9 cellular contexts compared by ENCODE assay signal in the genomic region with DNA sequence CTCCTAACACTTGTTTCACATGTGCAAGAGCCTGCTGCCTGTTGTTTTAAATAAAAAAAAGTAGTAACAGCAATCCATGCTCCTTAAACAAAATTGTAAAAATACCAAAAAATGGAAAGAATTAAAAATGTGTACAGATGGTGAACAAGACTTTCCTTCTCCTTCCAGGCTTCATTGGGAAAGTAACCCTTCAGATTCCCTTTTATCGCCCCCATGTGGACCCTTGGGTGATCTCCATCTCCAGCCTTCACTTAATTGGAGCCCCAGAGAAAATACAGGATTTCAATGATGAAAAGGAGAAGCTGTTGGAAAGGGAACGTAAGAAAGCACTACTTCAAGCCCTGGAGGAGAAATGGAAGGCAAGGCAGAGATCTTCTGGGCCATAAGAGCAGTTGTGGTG. TPM values are rescaled to one million over a fixed set of nuclear protein-coding genes. Genes with fewer than 3 reads are reported as not detected.
DNase-seq lines count a peak whose midpoint lies in the region; ATAC-seq and TF ChIP-seq lines count a peak whose summit lies in the region.
"Had no signal": no experiment of that assay in that cellular context is flagged by ENCODE, and none has a peak within 500 bp of the region (broad histone marks: within the 10 kb centered on the region; RNA-seq: fewer than 3 reads in every experiment).

No MANE protein-coding gene starts in this region.

- peak; percentile 49 for TF ChIP-seq CTCF in HFF-Myc (IDR thresholded peaks at IDR 0.05; ENCODE audit: low read depth, low read length, missing control alignments)
- TF ChIP-seq CTCF in astrocyte of the spinal cord (IDR thresholded peaks at IDR 0.05; ENCODE audit: low read depth, low read length), result peak; percentile 45
- TF ChIP-seq CTCF in dorsolateral prefrontal cortex (IDR thresholded peaks at IDR 0.05 in 54 of 56, conservative IDR thresholded peaks at IDR 0.05 in 2 of 56; ENCODE audit: low read depth in 1 of 56, partially characterized antibody in 56 of 56), result peak in 7 of 56 donors; percentile 9 to 26 (median 16)

- DNase-seq in DMS53 (lab: John Stamatoyannopoulos, UW), result peak; percentile 10
- DNase-seq in DMS53 treated with DMSO at 0.1 percent for 48 hours (lab: John Stamatoyannopoulos, UW; ENCODE audit: unreplicated experiment), result no peak
- no peak for DNase-seq in HFF-Myc (ENCODE audit: extremely low read depth, low read depth)
- DNase-seq in astrocyte of the spinal cord (ENCODE audit: low read depth, low spot score), result no peak
- DNase-seq in lung microvascular endothelial cell (ENCODE audit: low read depth in 2 of 2), result peak; percentile 8 to 29
- DNase-seq in dorsolateral prefrontal cortex, result no peak
- DNase-seq in GM03348 (ENCODE audit: low spot score), result no peak
- DNase-seq: MV-4-11 had no signal

- no peak for ATAC-seq in GM18868 (IDR thresholded peaks at IDR 0.05; ENCODE audit: unreplicated experiment)

- no peak overlapping the region for H3K4me3 ChIP-seq in HFF-Myc (replicated peaks; ENCODE audit: low read depth, low read length)
- no peak overlapping the region for H3K4me3 ChIP-seq in astrocyte of the spinal cord (ENCODE audit: low read depth, low read length)
- H3K4me3 ChIP-seq in dorsolateral prefrontal cortex, result no peak overlapping the region

- intact Hi-C loops in dorsolateral prefrontal cortex (cut with DNase I), result no loop called here

- no peaks in the 10 kb centered on the region for H3K27me3 ChIP-seq in dorsolateral prefrontal cortex

- no peak overlapping the region for H3K27ac ChIP-seq in dorsolateral prefrontal cortex

- in situ Hi-C loops in astrocyte of the spinal cord (cut with HindIII; ENCODE audit: low sequenced_read_pairs), result no loop called here

RNA-seq across cellular contexts. Expression of gene VPS13D, which starts 14.2 kb away (rescaled TPM):
- total RNA-seq in lung microvascular endothelial cell (20.9 and 28.8 TPM in 2 replicates), dorsolateral prefrontal cortex (100 to 1,000 TPM in 119 of 120 experiments, 10 to 100 TPM in 1; 83.9 to 199 (median 129) TPM)

Comparison
In these comparisons a context has a peak if more than half of its experiments do, and no peak if none do; other contexts are left out.
1. DNase-seq: peak in DMS53 (single experiment) and lung microvascular endothelial cell (2 of 2); none in DMS53 treated with DMSO at 0.1 percent for 48 hours (single experiment), HFF-Myc (single experiment), astrocyte of the spinal cord (single experiment), dorsolateral prefrontal cortex (0 of 10) and GM03348 (single experiment).